Comparison of ENCODE assay signal across 26 cellular contexts in genomic region chr6:4870821-4871494, GRCh38.
A peak's percentile ranks its signal among the peaks of the same experiment; 100 is the strongest.
DNase-seq lines count a peak whose midpoint lies in the region; ATAC-seq and TF ChIP-seq lines count a peak whose summit lies in the region.
"Had no signal": no experiment of that assay in that cellular context is flagged by ENCODE, and none has a peak within 500 bp of the region (broad histone marks: within the 10 kb centered on the region; RNA-seq: fewer than 3 reads in every experiment).

No MANE protein-coding gene starts in this region.

- peaks cover 0 to 10% of the 10 kb centered on the region in 2 donors for H3K9me3 ChIP-seq in breast epithelium

- POLR2A ChIA-PET in MCF 10A (lab: Yijun Ruan, JAX) = interaction anchor here (0.9 kb wide), 1 partner anchor 11 kb away, joined by 3 read pairs; no protein-coding TSS in a partner anchor

- TF ChIP-seq CTCF in MCF 10A (IDR thresholded peaks at IDR 0.05; ENCODE audit: unreplicated experiment) = no peak
- no peak for TF ChIP-seq CTCF in breast epithelium (IDR thresholded peaks at IDR 0.05)

- H3K27me3 ChIP-seq in breast epithelium = no peaks in the 10 kb centered on the region
- H3K27me3 ChIP-seq: ascending aorta, BLaER1 had no signal

- DNase-seq in MCF 10A (ENCODE audit: unreplicated experiment) (peak; percentile 6), breast epithelium (ENCODE audit: low spot score in 2 of 2) (no peak), RPMI7951 (ENCODE audit: low read depth) (peak; percentile 30), fibroblast of peridontal ligament (ENCODE audit: extremely low read depth) (peak; percentile 25), ACHN (no peak)
- DNase-seq: activated naive CD4-positive, alpha-beta T cell treated with anti-CD3 and anti-CD28 coated beads, Interleukin-2, amount 50 U/mL, for 16 hours; activated T-cell treated with anti-CD3 and anti-CD28 coated beads, Interleukin-2, amount 50 U/mL, for 48 hours; cerebellar nuclear complex; COR-L47; DMS79 treated with DMSO at 0.1 percent for 48 hours; GOT3; Karpas-422; kidney; lower lobe of right lung; NCI-H1092; NCI-H187 treated with DMSO at 0.1 percent for 48 hours; NCI-H226; NCI-H774; SHP77 treated with DMSO at 0.1 percent for 48 hours; stimulated activated CD4-positive, alpha-beta T cell treated with anti-CD3 and anti-CD28 coated beads, Interleukin-4, amount 100 ng/mL, for 24 hours; stimulated activated naive CD8-positive, alpha-beta T cell treated with anti-CD3 and anti-CD28 coated beads, Interleukin-15, Interleukin-2, amounts not matched to agents 100 U/mL and 50 U/mL, for 24 hours had no signal

- no peaks in the 10 kb centered on the region for H3K4me1 ChIP-seq in breast epithelium
- H3K4me1 ChIP-seq: BLaER1, lower lobe of right lung had no signal

- no peaks in the 10 kb centered on the region for H3K9me3 Mint-ChIP-seq in MCF 10A (ENCODE audit: unreplicated experiment)

- peaks cover 3% of the 10 kb centered on the region for H3K36me3 Mint-ChIP-seq in MCF 10A (ENCODE audit: insufficient read depth, unreplicated experiment)

- no peak overlapping the region for H3K27ac ChIP-seq in breast epithelium
- H3K27ac ChIP-seq: ascending aorta, BLaER1, lower lobe of right lung had no signal

- peaks cover 19% of the 10 kb centered on the region for H3K4me1 Mint-ChIP-seq in MCF 10A (ENCODE audit: insufficient read depth, unreplicated experiment)

- H3K27ac Mint-ChIP-seq in MCF 10A (ENCODE audit: low read depth, unreplicated experiment) = no peak overlapping the region

- no peaks in the 10 kb centered on the region for H3K36me3 ChIP-seq in breast epithelium
- H3K36me3 ChIP-seq: ascending aorta, lower lobe of right lung had no signal

- CTCF ChIA-PET in MCF 10A (lab: Yijun Ruan, JAX) = no interaction called here

- no TSS peak for BruUV-seq in MCF 10A (replicated peaks; lab: Mats Ljungman, UMichigan)

- no peak overlapping the region for H3K4me3 ChIP-seq in breast epithelium
- H3K4me3 ChIP-seq: ascending aorta, BLaER1, lower lobe of right lung had no signal

- H3K4me3 Mint-ChIP-seq in MCF 10A (ENCODE audit: unreplicated experiment) = no peak overlapping the region

- intact Hi-C loops in MCF 10A (cut with micrococcal nuclease) (no loop called here), breast epithelium (cut with DNase I; ENCODE audit: low total_unique reads) (no loop called here)

- no peak for TF ChIP-seq POLR2A in breast epithelium (IDR thresholded peaks at IDR 0.05)

- in situ Hi-C loops in ACHN (cut with HindIII; ENCODE audit: low pct_ligation_motif_present, low pct_unique_long_range_greater_than_20kb, low sequenced_read_pairs) = no loop called here

- ATAC-seq in GM21367 (IDR thresholded peaks at IDR 0.05; ENCODE audit: unreplicated experiment) (no peak), GM18868 (IDR thresholded peaks at IDR 0.05; ENCODE audit: unreplicated experiment) (no peak)
- ATAC-seq in activated CD4-positive, CD25-positive, alpha-beta regulatory T cell treated with anti-CD3 and anti-CD28 coated beads, Interleukin-2, amount 50 U/mL, for 24 hours = no peak
- ATAC-seq: lower lobe of right lung; stimulated activated naive CD8-positive, alpha-beta T cell treated with anti-CD3 and anti-CD28 coated beads, Interleukin-15, Interleukin-2, amounts not matched to agents 100 U/mL and 50 U/mL, for 24 hours had no signal

- H3K27me3 Mint-ChIP-seq in MCF 10A (ENCODE audit: insufficient read depth, unreplicated experiment) = no peaks in the 10 kb centered on the region

Comparison
In these comparisons a context has a peak if more than half of its experiments do, and no peak if none do; other contexts are left out.
1. DNase-seq: peak in MCF 10A (single experiment), RPMI7951 (single experiment) and fibroblast of peridontal ligament (single experiment); none in breast epithelium (0 of 2) and ACHN (single experiment).